In genomic region chr4:8582016-8582415, GRCh38 we compare ENCODE assay signal across 1 cellular context.
TF ChIP-seq lines count a peak whose summit lies in the region.

No MANE protein-coding gene starts in this region.

TF ChIP-seq in H1, 55 proteins besides CTCF, POLR2A, EP300 and RAD21:
- no peak for TF ChIP-seq EZH2 (IDR thresholded peaks at IDR 0.05; ENCODE audit: low read depth, low read length, severe bottlenecking)
- TF ChIP-seq MAX (IDR thresholded peaks at IDR 0.05), result no peak
- TF ChIP-seq CBX5 (IDR thresholded peaks at IDR 0.05; ENCODE audit: low read depth, low read length), result no peak
- no peak for TF ChIP-seq CHD1 (IDR thresholded peaks at IDR 0.05; ENCODE audit: low read depth, low read length)
- no peak for TF ChIP-seq GABPA (IDR thresholded peaks at IDR 0.05; ENCODE audit: borderline replicate concordance, insufficient read depth, low read length)
- no peak for TF ChIP-seq POU5F1 (IDR thresholded peaks at IDR 0.05; ENCODE audit: low read depth, low read length)
- no peak for TF ChIP-seq SRF (IDR thresholded peaks at IDR 0.05; ENCODE audit: low read depth, low read length)
- TF ChIP-seq TEAD4 (IDR thresholded peaks at IDR 0.05; ENCODE audit: low read depth, low read length), result no peak
